ENCODE assay signal across 1 cellular context in genomic region chr9:33186457-33187168, GRCh38.
TF ChIP-seq lines count a peak whose summit lies in the region.

No MANE protein-coding gene starts in this region.

TF ChIP-seq in K562, 482 proteins besides CTCF, POLR2A, EP300 and RAD21 (continued from another document):
- TF ChIP-seq FOSL1 (tag; conservative IDR thresholded peaks at IDR 0.05) (peak; percentile 46), ZNF584 (CRISPR knock-in tag; IDR thresholded peaks at IDR 0.05; ENCODE audit: low read depth) (no peak), MEIS2 (IDR thresholded peaks at IDR 0.05; ENCODE audit: partially characterized antibody) (no peak), SRSF9 (IDR thresholded peaks at IDR 0.05; ENCODE audit: borderline replicate concordance, low read depth, low read length) (no peak), ZNF707 (CRISPR knock-in tag; conservative IDR thresholded peaks at IDR 0.05) (no peak), IRF9 (tag; IDR thresholded peaks at IDR 0.05) (no peak), CREB1 (IDR thresholded peaks at IDR 0.05) (no peak), CREB1 (CRISPR knock-in tag; IDR thresholded peaks at IDR 0.05) (no peak), ZNF740 (CRISPR knock-in tag; IDR thresholded peaks at IDR 0.05) (no peak), ZNF740 (tag; IDR thresholded peaks at IDR 0.05) (no peak), CBFA2T3 (IDR thresholded peaks at IDR 0.05) (peak; percentile 58), ZMIZ1 (IDR thresholded peaks at IDR 0.05; ENCODE audit: low read depth in 2 of 2, low read length in 2 of 2) (no peak), FUS (optimal IDR thresholded peaks at IDR 0.05; ENCODE audit: low read depth, low read length) (no peak), PRPF4 (IDR thresholded peaks at IDR 0.05; ENCODE audit: insufficient read depth, low read depth, low read length, poor library complexity, severe bottlenecking) (no peak), MCM7 (IDR thresholded peaks at IDR 0.05) (no peak), CBX1 (IDR thresholded peaks at IDR 0.05; ENCODE audit: low read depth) (no peak), CEBPB (tag; IDR thresholded peaks at IDR 0.05) (0 out of 2 replicates have a peak, but pooled peaks have one; percentile 33), UBTF (IDR thresholded peaks at IDR 0.05; ENCODE audit: borderline replicate concordance in 1 of 2, low read depth in 2 of 2, low read length in 2 of 2) (no peak), GTF2A2 (tag; IDR thresholded peaks at IDR 0.05) (no peak), C11orf30 (IDR thresholded peaks at IDR 0.05; ENCODE audit: low read depth) (no peak), ZNF316 (IDR thresholded peaks at IDR 0.05) (no peak), REST (CRISPR knock-in tag; IDR thresholded peaks at IDR 0.05; ENCODE audit: low read depth) (no peak), TBL1XR1 (IDR thresholded peaks at IDR 0.05; ENCODE audit: low read length in 2 of 2) (no peak), KDM5B (IDR thresholded peaks at IDR 0.05; ENCODE audit: insufficient replicate concordance, low read depth, low read length) (no peak), ZFPM2 (CRISPR knock-in tag; IDR thresholded peaks at IDR 0.05) (no peak), TCF3 (CRISPR knock-in tag; IDR thresholded peaks at IDR 0.05) (no peak), NFATC3 (IDR thresholded peaks at IDR 0.05) (no peak), ELF1 (tag; IDR thresholded peaks at IDR 0.05) (peak; percentile 13; the same call in 1 of the 2 replicates), BDP1 (IDR thresholded peaks at IDR 0.05; ENCODE audit: insufficient read depth, insufficient read length) (no peak), TAF7 (tag; IDR thresholded peaks at IDR 0.05) (no peak), MEF2A (IDR thresholded peaks at IDR 0.05; ENCODE audit: control insufficient read depth, low read depth, low read length) (no peak), SP2 (IDR thresholded peaks at IDR 0.05; ENCODE audit: extremely low read depth, low read depth, low read length, poor library complexity, severe bottlenecking) (no peak), ELK3 (CRISPR knock-in tag; IDR thresholded peaks at IDR 0.05) (no peak), ZNF239 (CRISPR knock-in tag; IDR thresholded peaks at IDR 0.05) (no peak), TOE1 (IDR thresholded peaks at IDR 0.05; ENCODE audit: borderline replicate concordance) (no peak), TOE1 (CRISPR knock-in tag; IDR thresholded peaks at IDR 0.05; ENCODE audit: borderline replicate concordance, low read depth) (no peak), ZNF263 (CRISPR knock-in tag; IDR thresholded peaks at IDR 0.05; ENCODE audit: borderline replicate concordance) (no peak)
